Comparison of ENCODE assay signal across 8 cellular contexts in the genomic region with DNA sequence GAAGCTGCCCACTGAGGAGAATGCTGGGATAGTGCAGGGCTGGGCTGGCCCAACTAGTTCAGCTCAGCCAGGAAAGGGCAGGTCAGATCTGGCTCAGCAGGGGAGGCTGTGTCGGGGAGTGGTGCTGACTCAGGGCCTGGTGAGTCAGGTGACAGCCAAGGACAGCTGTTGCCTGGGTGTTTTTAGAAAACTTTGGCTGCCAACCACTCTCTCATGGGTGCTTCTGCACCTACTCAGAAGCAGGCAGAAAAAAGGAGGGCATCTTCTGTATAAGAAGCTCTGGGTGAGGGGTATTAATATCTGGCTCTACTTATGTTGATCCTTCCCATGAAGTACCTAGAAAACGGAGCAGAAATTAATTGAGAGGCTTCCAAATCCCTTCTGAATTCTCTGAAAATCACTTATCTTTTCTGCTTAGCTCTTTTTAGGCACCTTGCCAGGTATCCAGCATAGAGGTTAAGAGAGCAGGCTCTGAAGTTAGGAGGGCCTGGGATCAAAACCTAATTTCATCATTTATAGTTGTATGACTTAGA. TPM values are rescaled to one million over a fixed set of nuclear protein-coding genes. Genes with fewer than 3 reads are reported as not detected.
DNase-seq lines count a peak whose midpoint lies in the region; ATAC-seq lines count a peak whose summit lies in the region.

No MANE protein-coding gene starts in this region.

- no peaks in the 10 kb centered on the region for H3K9me3 ChIP-seq in mucosa of rectum (ENCODE audit: control insufficient read depth in 2 of 2, low read length in 2 of 2)

- DNase-seq in DMS 273 (lab: John Stamatoyannopoulos, UW; ENCODE audit: unreplicated experiment) (peak; percentile 93), HS-5 (ENCODE audit: low read depth) (peak; percentile 76), epidermal melanocyte (ENCODE audit: insufficient read length, low spot score) (peak; percentile 41), NCI-H526 treated with DMSO at 0.1 percent for 48 hours (lab: John Stamatoyannopoulos, UW) (no peak)
- peak; percentile 16 for DNase-seq in T-helper 2 cell treated with Interferon-gamma antibody and Interleukin-4, amounts not matched to agents 5 μg/mL and 100 μg/mL, for 36 hours (ENCODE audit: low spot score)

- H3K4me1 Mint-ChIP-seq in T-helper 2 cell treated with Interferon-gamma antibody and Interleukin-4, amounts not matched to agents 5 μg/mL and 100 μg/mL, for 36 hours (ENCODE audit: low read depth): peaks cover 3% of the 10 kb centered on the region

- no peaks in the 10 kb centered on the region for H3K36me3 ChIP-seq in mucosa of rectum (ENCODE audit: control insufficient read depth in 2 of 2, insufficient read depth in 2 of 2, low read length in 2 of 2)

- H3K4me1 ChIP-seq in mucosa of rectum (ENCODE audit: control insufficient read depth in 2 of 2, insufficient read depth in 2 of 2, low read length in 2 of 2): peaks cover 11 to 26% of the 10 kb centered on the region in 2 donors

- H3K27me3 Mint-ChIP-seq in T-helper 2 cell treated with Interferon-gamma antibody and Interleukin-4, amounts not matched to agents 5 μg/mL and 100 μg/mL, for 36 hours (ENCODE audit: low read depth): peaks cover 3% of the 10 kb centered on the region

- H3K9ac ChIP-seq in mucosa of rectum (ENCODE audit: low read depth in 1 of 2, low read length in 2 of 2): peak overlapping the region; percentile 32 to 34

- no peaks in the 10 kb centered on the region for H3K36me3 Mint-ChIP-seq in T-helper 2 cell treated with Interferon-gamma antibody and Interleukin-4, amounts not matched to agents 5 μg/mL and 100 μg/mL, for 36 hours (ENCODE audit: low read depth)

- H3K4me3 Mint-ChIP-seq in T-helper 2 cell treated with Interferon-gamma antibody and Interleukin-4, amounts not matched to agents 5 μg/mL and 100 μg/mL, for 36 hours: no peak overlapping the region

- H3K9me3 Mint-ChIP-seq in T-helper 2 cell treated with Interferon-gamma antibody and Interleukin-4, amounts not matched to agents 5 μg/mL and 100 μg/mL, for 36 hours: no peaks in the 10 kb centered on the region

- no peaks in the 10 kb centered on the region for H3K27me3 ChIP-seq in mucosa of rectum (ENCODE audit: control insufficient read depth in 2 of 2, insufficient read depth in 2 of 2, low read length in 2 of 2)

- H3K27ac Mint-ChIP-seq in T-helper 2 cell treated with Interferon-gamma antibody and Interleukin-4, amounts not matched to agents 5 μg/mL and 100 μg/mL, for 36 hours: no peak overlapping the region

- ATAC-seq in GM19351 (IDR thresholded peaks at IDR 0.05; ENCODE audit: unreplicated experiment): no peak

- no peak overlapping the region for H3K4me3 ChIP-seq in mucosa of rectum (ENCODE audit: low read length in 2 of 2)

- H3K27ac ChIP-seq in mucosa of rectum (ENCODE audit: low read depth in 2 of 2, low read length in 2 of 2) (peak overlapping the region; percentile 59 to 80), temporal lobe (ENCODE audit: low read depth, low read length) (peak overlapping the region; percentile 41)

RNA-seq across cellular contexts. Expression of a gene that starts 15.6 kb away (rescaled TPM):
- total RNA-seq in temporal lobe: 114 TPM

RNA-seq across cellular contexts. Expression of a gene that starts 36.0 kb away (rescaled TPM):
- 112 TPM for total RNA-seq in temporal lobe
